In genomic region chr3:77553240-77553639, GRCh38 we compare ENCODE assay signal across 35 cellular contexts.
"Had no signal": no experiment of that assay in that cellular context is flagged by ENCODE, and none has a peak within 500 bp of the region (broad histone marks: within the 10 kb centered on the region; RNA-seq: fewer than 3 reads in every experiment).

No MANE protein-coding gene starts in this region.

- H3K4me2 ChIP-seq: KMS-11 had no signal

- H3K4me3 ChIP-seq: MG63 had no signal

- H3K27me3 ChIP-seq: MG63 had no signal

- H3K36me3 ChIP-seq: MG63 had no signal

- H3K27ac ChIP-seq: KMS-11 had no signal

- DNase-seq: Karpas-422, Kasumi-1, MG63, MM.1S, MV-4-11, NCI-H1048, NCI-H1092, NCI-H1092 treated with DMSO at 0.1 percent for 48 hours, NCI-H1105, NCI-H1105 treated with DMSO at 0.1 percent for 48 hours, NCI-H1417, NCI-H1417 treated with DMSO at 0.1 percent for 48 hours, NCI-H1436 treated with DMSO at 0.1 percent for 48 hours, NCI-H146, NCI-H1694, NCI-H1694 treated with DMSO at 0.1 percent for 48 hours, NCI-H187, NCI-H187 treated with DMSO at 0.1 percent for 48 hours, NCI-H1930, NCI-H2029, NCI-H2029 treated with DMSO at 0.1 percent for 48 hours, NCI-H2081, NCI-H2081 treated with DMSO at 0.1 percent for 48 hours, NCI-H2107, NCI-H2171, NCI-H2171 treated with DMSO at 0.1 percent for 48 hours, NCI-H2227 treated with DMSO at 0.1 percent for 48 hours, NCI-H226, NCI-H345, NCI-H446, NCI-H446 treated with DMSO at 0.1 percent for 48 hours, NCI-H510A, NCI-H510A treated with DMSO at 0.1 percent for 48 hours, NCI-H524 had no signal

- H3K9me3 ChIP-seq: MG63 had no signal

- H3K9ac ChIP-seq: KMS-11 had no signal
